In genomic region chr18:79876497-79876896, GRCh38 we compare ENCODE assay signal across 16 cellular contexts.
DNase-seq lines count a peak whose midpoint lies in the region; ATAC-seq, FAIRE-seq and TF ChIP-seq lines count a peak whose summit lies in the region.
"Had no signal": no experiment of that assay in that cellular context is flagged by ENCODE, and none has a peak within 500 bp of the region (broad histone marks: within the 10 kb centered on the region; RNA-seq: fewer than 3 reads in every experiment).

No MANE protein-coding gene starts in this region.

- intact Hi-C loops in left ventricle myocardium superior (cut with micrococcal nuclease) (no loop called here), right cardiac atrium (cut with DNase I) (no loop called here)

- no peaks in the 10 kb centered on the region for H3K9me3 ChIP-seq in right cardiac atrium (ENCODE audit: control insufficient read depth, low read length)
- H3K9me3 ChIP-seq in WERI-Rb-1 (ENCODE audit: severe bottlenecking) = peaks cover 7% of the 10 kb centered on the region
- H3K9me3 ChIP-seq in keratinocyte (ENCODE audit: control insufficient read depth, low read depth, low read length) = no peaks in the 10 kb centered on the region
- H3K9me3 ChIP-seq: lower lobe of right lung, stomach had no signal

- TF ChIP-seq CTCF in WERI-Rb-1 (IDR thresholded peaks at IDR 0.05; ENCODE audit: low read depth, low read length) = no peak
- TF ChIP-seq CTCF in keratinocyte (optimal IDR thresholded peaks at IDR 0.05 in 1 of 3, IDR thresholded peaks at IDR 0.05 in 1 of 3, conservative IDR thresholded peaks at IDR 0.05 in 1 of 3; ENCODE audit: extremely low read depth in 1 of 3, insufficient read depth in 2 of 3, low read length in 3 of 3) = peak in 1 of 3 experiments; percentile 9

- no peaks in the 10 kb centered on the region for H4K20me1 ChIP-seq in keratinocyte (ENCODE audit: control insufficient read depth, extremely low read depth, insufficient read depth, low read length)

- no peak overlapping the region for H3K4me3 ChIP-seq in right cardiac atrium (ENCODE audit: low read length)
- no peak overlapping the region for H3K4me3 ChIP-seq in WERI-Rb-1 (ENCODE audit: low read depth, low read length)
- H3K4me3 ChIP-seq in keratinocyte (ENCODE audit: control insufficient read depth in 2 of 3, extremely low read depth in 1 of 3, insufficient read depth in 2 of 3, low read depth in 1 of 3, low read length in 3 of 3) = no peak overlapping the region
- H3K4me3 ChIP-seq: lower lobe of right lung, stomach, tibial nerve had no signal

- H3K9ac ChIP-seq in keratinocyte (ENCODE audit: control insufficient read depth, extremely low read depth, insufficient read depth, low read length) = no peak overlapping the region

- dilution Hi-C loops in keratinocyte (cut with MboI; ENCODE audit: extremely low pct_ligation_motif_present, low sequenced_read_pairs) = no loop called here

- no peaks in the 10 kb centered on the region for H3K27me3 ChIP-seq in right cardiac atrium (ENCODE audit: control insufficient read depth, insufficient read depth)
- H3K27me3 ChIP-seq in WERI-Rb-1 (ENCODE audit: insufficient read depth, low read depth, severe bottlenecking) = no peaks in the 10 kb centered on the region
- H3K27me3 ChIP-seq in keratinocyte (ENCODE audit: control insufficient read depth, extremely low read depth, insufficient read depth, low read length) = peaks cover 27% of the 10 kb centered on the region

- WGBS in right cardiac atrium = 85% methylated on average over 16 of the region's 16 CpGs

- no peaks in the 10 kb centered on the region for H3K36me3 ChIP-seq in WERI-Rb-1
- H3K36me3 ChIP-seq in keratinocyte (ENCODE audit: control insufficient read depth in 2 of 2, extremely low read depth in 1 of 2, insufficient read depth in 2 of 2, low read length in 2 of 2) = no peaks in the 10 kb centered on the region
- H3K36me3 ChIP-seq: lower lobe of right lung, stomach, tibial nerve had no signal

- no peak overlapping the region for H3K27ac ChIP-seq in right cardiac atrium (ENCODE audit: low read length)
- H3K27ac ChIP-seq in WERI-Rb-1 = no peak overlapping the region
- no peak overlapping the region for H3K27ac ChIP-seq in keratinocyte (ENCODE audit: control insufficient read depth, insufficient read depth, low read length)
- H3K27ac ChIP-seq: lower lobe of right lung, stomach, tibial nerve had no signal

- H3K79me2 ChIP-seq in keratinocyte (ENCODE audit: control insufficient read depth, insufficient read depth, low read length) = no peaks in the 10 kb centered on the region

- no peak overlapping the region for H2AFZ ChIP-seq in keratinocyte (ENCODE audit: control insufficient read depth, low read length)

- no peak for ATAC-seq in left ventricle myocardium superior
- ATAC-seq in right cardiac atrium = no peak
- no peak for ATAC-seq in GM21526 (IDR thresholded peaks at IDR 0.05; ENCODE audit: low FRiP score, unreplicated experiment)
- ATAC-seq: lower lobe of right lung had no signal

- H3K4me2 ChIP-seq in keratinocyte (ENCODE audit: control insufficient read depth, extremely low read depth, insufficient read depth, low read depth, low read length) = peak overlapping the region; percentile 22

- FAIRE-seq in keratinocyte (lab: Jason Lieb, UNC) = no peak

- DNase-seq in left ventricle myocardium superior (peak; percentile 6), right cardiac atrium (no peak), WERI-Rb-1 (peak; percentile 8), keratinocyte (ENCODE audit: low read depth, low spot score) (peak; percentile 17), NCI-H1930 (lab: John Stamatoyannopoulos, UW) (no peak), HPDE6-E6E7 (ENCODE audit: extremely low spot score) (no peak)
- DNase-seq: activated CD4-positive, alpha-beta T cell treated with anti-CD3 and anti-CD28 coated beads, Interleukin-2, amount 10 ng/mL, durations not matched to agents 24 days and 14 days; activated gamma-delta T cell; effector CD8-positive, alpha-beta T cell; foreskin melanocyte; IMR-90; lower lobe of right lung; NCI-H510A treated with DMSO at 0.1 percent for 48 hours; stomach had no signal

- no peaks in the 10 kb centered on the region for H3K4me1 ChIP-seq in right cardiac atrium (ENCODE audit: control insufficient read depth, insufficient read depth, low read length)
- peaks cover 8% of the 10 kb centered on the region for H3K4me1 ChIP-seq in keratinocyte (ENCODE audit: control insufficient read depth, extremely low read depth, insufficient read depth, low read length)
- H3K4me1 ChIP-seq: lower lobe of right lung had no signal

- no peaks in the 10 kb centered on the region for H3K9me1 ChIP-seq in keratinocyte (ENCODE audit: control insufficient read depth, extremely low read depth, insufficient read depth, low read length)

Comparison
In these comparisons a context has a peak if more than half of its experiments do, and no peak if none do; other contexts are left out.
1. DNase-seq: peak in left ventricle myocardium superior (single experiment), WERI-Rb-1 (single experiment) and keratinocyte (single experiment); none in right cardiac atrium (0 of 3), NCI-H1930 (0 of 2) and HPDE6-E6E7 (single experiment).